In the genomic region with DNA sequence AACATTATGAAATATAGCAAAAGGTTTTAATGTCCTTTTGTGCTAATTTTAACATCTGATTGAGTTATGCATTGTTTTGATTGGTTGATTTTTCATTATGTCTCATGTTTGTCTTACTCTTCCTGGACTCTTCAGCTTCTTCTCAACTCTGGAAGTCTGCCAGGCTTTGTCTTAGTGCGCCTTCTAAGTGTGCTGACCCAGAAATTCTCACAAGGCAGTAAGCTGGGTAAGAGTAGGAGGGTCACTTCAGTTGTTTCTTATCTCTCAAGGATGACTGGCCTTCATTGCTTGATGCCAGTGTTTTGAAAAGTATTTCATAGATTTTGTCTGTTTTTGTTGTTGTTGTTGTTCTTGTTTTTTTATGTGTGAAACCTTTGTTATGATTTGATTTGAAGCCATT, we compare ENCODE assay signal across 14 cellular contexts. TPM values are rescaled to one million over a fixed set of nuclear protein-coding genes. Genes with fewer than 3 reads are reported as not detected.
DNase-seq lines count a peak whose midpoint lies in the region; ATAC-seq and TF ChIP-seq lines count a peak whose summit lies in the region.
"Had no signal": no experiment of that assay in that cellular context is flagged by ENCODE, and none has a peak within 500 bp of the region (broad histone marks: within the 10 kb centered on the region; RNA-seq: fewer than 3 reads in every experiment).

No MANE protein-coding gene starts in this region.

- ATAC-seq in lower lobe of right lung = no peak
- ATAC-seq: activated CD8-positive, alpha-beta T cell treated with anti-CD3 and anti-CD28 coated beads for 36 hours; heart left ventricle; left cardiac atrium had no signal

- CTCF ChIA-PET in A673 (lab: Charles Lee) = no interaction called here

- no peaks in the 10 kb centered on the region for H3K27me3 Mint-ChIP-seq in HFFc6 (ENCODE audit: insufficient read depth)
- H3K27me3 Mint-ChIP-seq: activated CD8-positive, alpha-beta T cell treated with anti-CD3 and anti-CD28 coated beads for 36 hours had no signal

- H3K4me1 Mint-ChIP-seq in HFFc6 (ENCODE audit: low read depth) = peaks cover 31% of the 10 kb centered on the region

- intact Hi-C loops in A673 (cut with micrococcal nuclease; ENCODE audit: unreplicated experiment) (no loop called here), lower lobe of right lung (cut with DNase I) (no loop called here), colonic mucosa (cut with DNase I) (no loop called here)

- H3K27ac Mint-ChIP-seq in HFFc6 = no peak overlapping the region
- H3K27ac Mint-ChIP-seq: activated CD8-positive, alpha-beta T cell treated with anti-CD3 and anti-CD28 coated beads for 36 hours had no signal

- H3K9me3 Mint-ChIP-seq in HFFc6 = peaks cover 10% of the 10 kb centered on the region

- H3K4me1 ChIP-seq in A673 (ENCODE audit: insufficient read depth, low read length, poor library complexity, severe bottlenecking) (peaks cover 3% of the 10 kb centered on the region), lower lobe of right lung (peaks cover 16% of the 10 kb centered on the region), colonic mucosa (no peaks in the 10 kb centered on the region)
- H3K4me1 ChIP-seq: prostate gland had no signal

- in situ Hi-C loops in astrocyte of the spinal cord (cut with HindIII; ENCODE audit: low sequenced_read_pairs) = no loop called here

- H3K4me3 Mint-ChIP-seq in HFFc6 = peak overlapping the region; percentile 11; the same call in 1 of the 2 replicates
- H3K4me3 Mint-ChIP-seq: activated CD8-positive, alpha-beta T cell treated with anti-CD3 and anti-CD28 coated beads for 36 hours had no signal

- peaks cover 25% of the 10 kb centered on the region for H3K36me3 Mint-ChIP-seq in HFFc6 (ENCODE audit: low read depth)

- H3K27ac ChIP-seq in A673 (ENCODE audit: low read depth, low read length, poor library complexity, severe bottlenecking) (no peak overlapping the region), lower lobe of right lung (no peak overlapping the region), colonic mucosa (no peak overlapping the region)
- H3K27ac ChIP-seq: heart left ventricle, prostate gland had no signal

- DNase-seq in A673 (ENCODE audit: low spot score) (peak; percentile 39), HFFc6 (no peak), astrocyte of the spinal cord (ENCODE audit: low read depth, low spot score) (peak; percentile 42), glomerular visceral epithelial cell (ENCODE audit: extremely low spot score) (peak; percentile 10), lower lobe of right lung (no peak), colonic mucosa (no peak), GM20000 (ENCODE audit: low spot score) (no peak)
- no peak for DNase-seq in stimulated activated CD4-positive, alpha-beta T cell treated with anti-CD3 and anti-CD28 coated beads, Interleukin-4, amount 100 ng/mL, for 4 hours
- DNase-seq: activated CD8-positive, alpha-beta T cell treated with anti-CD3 and anti-CD28 coated beads for 36 hours; effector memory CD4-positive, alpha-beta T cell; left cardiac atrium; SK-N-SH had no signal

- H3K27me3 ChIP-seq in A673 (replicated peaks; ENCODE audit: insufficient read depth, low read depth, low read length, poor library complexity) = no peaks in the 10 kb centered on the region
- no peaks in the 10 kb centered on the region for H3K27me3 ChIP-seq in lower lobe of right lung (ENCODE audit: low read depth)
- H3K27me3 ChIP-seq in colonic mucosa = no peaks in the 10 kb centered on the region
- H3K27me3 ChIP-seq: heart left ventricle had no signal

- POLR2A ChIA-PET in A673 (lab: Charles Lee; ENCODE audit: low non-redundant PET) = interaction anchor here (0.7 kb wide), 1 partner anchor 727 kb away, joined by 18 read pairs; no protein-coding TSS in a partner anchor

- H3K4me3 ChIP-seq in A673 (ENCODE audit: low read depth, low read length, poor library complexity, severe bottlenecking) (no peak overlapping the region), astrocyte of the spinal cord (ENCODE audit: low read depth, low read length) (no peak overlapping the region), lower lobe of right lung (no peak overlapping the region), colonic mucosa (no peak overlapping the region)
- H3K4me3 ChIP-seq: heart left ventricle, prostate gland had no signal

- H3K36me3 ChIP-seq in A673 (ENCODE audit: insufficient read depth, low read length, poor library complexity, severe bottlenecking) (no peaks in the 10 kb centered on the region), lower lobe of right lung (no peaks in the 10 kb centered on the region), colonic mucosa (no peaks in the 10 kb centered on the region)
- H3K36me3 ChIP-seq: heart left ventricle, prostate gland had no signal

- H3K9ac ChIP-seq in colonic mucosa (ENCODE audit: low read depth in 2 of 2, low read length in 2 of 2) = no peak overlapping the region
- H3K9ac ChIP-seq: SK-N-SH had no signal

- no TSS peak for BruUV-seq in A673 (replicated peaks; lab: Mats Ljungman, UMichigan)

- H3K9me3 ChIP-seq in A673 (ENCODE audit: low read depth, low read length, poor library complexity, severe bottlenecking) (no peaks in the 10 kb centered on the region), lower lobe of right lung (peaks cover 4% of the 10 kb centered on the region), colonic mucosa (no peaks in the 10 kb centered on the region)
- H3K9me3 ChIP-seq: prostate gland had no signal

- TF ChIP-seq CTCF in A673 (conservative IDR thresholded peaks at IDR 0.05; ENCODE audit: low read depth, low read length) (no peak), HFFc6 (IDR thresholded peaks at IDR 0.05) (no peak), astrocyte of the spinal cord (IDR thresholded peaks at IDR 0.05; ENCODE audit: low read depth, low read length) (no peak), lower lobe of right lung (IDR thresholded peaks at IDR 0.05) (no peak), colonic mucosa (IDR thresholded peaks at IDR 0.05) (no peak), GM20000 (IDR thresholded peaks at IDR 0.05; ENCODE audit: extremely low read depth, missing control alignments) (no peak)

RNA-seq across cellular contexts. Expression of gene RIC1, which starts 59.2 kb away (rescaled TPM):
- total RNA-seq in A673 (2021) (23.3 and 24.7 TPM in 2 replicates), lower lobe of right lung (20.5 TPM), colonic mucosa (10 to 100 TPM; 12.8 to 17.9 TPM)
- 10 to 100 TPM; 25.8 to 35.2 (median 29.8) TPM for total RNA-seq in HFFc6 (2021; fragmentation: NEBNext Ultra II Directional; extraction: Animal tissue kit (Norgen Biotek cat#: 25700))

Comparison
In these comparisons a context has a peak if more than half of its experiments do, and no peak if none do; other contexts are left out.
1. DNase-seq: peak in A673 (single experiment), astrocyte of the spinal cord (single experiment) and glomerular visceral epithelial cell (single experiment); none in HFFc6 (single experiment), lower lobe of right lung (single experiment), stimulated activated CD4-positive, alpha-beta T cell treated with anti-CD3 and anti-CD28 coated beads, Interleukin-4, amount 100 ng/mL, for 4 hours (0 of 2), colonic mucosa (single experiment) and GM20000 (single experiment).